ENCODE assay signal across 1 cellular context in genomic region chr17:28760561-28760960, GRCh38.
TF ChIP-seq lines count a peak whose summit lies in the region.

No MANE protein-coding gene starts in this region.

TF ChIP-seq in endothelial cell of umbilical vein, 7 proteins besides CTCF, POLR2A, EP300 and RAD21:
- TF ChIP-seq MAX (IDR thresholded peaks at IDR 0.05; ENCODE audit: insufficient read depth, insufficient read length) = no peak
- TF ChIP-seq GATA2 (IDR thresholded peaks at IDR 0.05; ENCODE audit: insufficient read depth, insufficient read length, low read depth, low read length) = no peak
- no peak for TF ChIP-seq JUN (IDR thresholded peaks at IDR 0.05; ENCODE audit: borderline replicate concordance, insufficient read depth, insufficient read length, low read depth)
- no peak for TF ChIP-seq MYC (IDR thresholded peaks at IDR 0.05; ENCODE audit: low read depth, low read length)
- no peak for TF ChIP-seq FOS (IDR thresholded peaks at IDR 0.05; ENCODE audit: borderline replicate concordance, insufficient read depth, low read length)
